Comparison of ENCODE assay signal across 10 cellular contexts in the genomic region with DNA sequence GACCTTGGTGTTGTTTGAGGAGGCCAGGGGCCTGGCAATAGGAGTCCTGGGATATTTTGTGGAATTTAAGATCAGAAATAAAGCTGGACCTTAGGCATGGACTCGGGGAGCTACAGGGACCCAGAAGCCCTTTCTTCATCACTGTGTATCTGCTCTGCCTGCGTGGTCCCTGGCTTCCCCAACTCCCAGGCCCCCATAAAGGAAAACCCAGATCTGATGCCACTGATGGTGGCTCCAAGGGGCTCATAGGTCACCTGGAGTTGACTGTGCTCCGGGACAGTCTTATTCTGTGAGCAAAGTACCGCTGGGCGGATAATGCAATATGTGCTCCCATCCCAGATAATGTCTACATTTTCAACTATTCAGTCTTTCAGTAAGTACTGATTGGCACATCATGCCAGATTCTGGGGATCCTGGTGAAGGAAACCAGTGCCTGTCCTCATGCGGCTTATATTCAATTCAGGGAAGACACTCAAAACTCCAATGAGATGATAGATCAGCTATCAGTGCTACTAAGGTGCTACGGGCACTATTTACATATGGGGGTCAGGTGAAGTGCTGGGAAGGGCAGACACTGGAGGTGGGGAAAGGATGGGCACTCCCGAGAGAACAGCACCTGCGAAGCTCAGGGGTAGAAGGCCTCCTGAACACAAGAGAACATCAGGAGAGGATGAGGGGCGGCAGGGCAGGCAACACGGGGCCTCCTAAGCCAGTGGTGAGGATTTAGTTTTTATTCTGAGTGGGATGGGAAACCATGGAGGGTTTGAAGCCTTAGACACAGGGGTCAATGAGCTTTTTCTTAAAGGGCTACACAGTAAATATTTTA. TPM values are rescaled to one million over a fixed set of nuclear protein-coding genes. Genes with fewer than 3 reads are reported as not detected.
A peak's percentile ranks its signal among the peaks of the same experiment; 100 is the strongest.
DNase-seq lines count a peak whose midpoint lies in the region; ATAC-seq, FAIRE-seq and TF ChIP-seq lines count a peak whose summit lies in the region.
"Had no signal": no experiment of that assay in that cellular context is flagged by ENCODE, and none has a peak within 500 bp of the region (broad histone marks: within the 10 kb centered on the region; RNA-seq: fewer than 3 reads in every experiment).

No MANE protein-coding gene starts in this region.

- POLR2A ChIA-PET in naive thymus-derived CD8-positive, alpha-beta T cell (lab: Charles Lee), result interaction anchor here (0.6 to 16.3 kb wide), 4 partner anchors 8 to 99 kb away, joined by 3 to 233 read pairs (median 112); partner anchors contain the start of genes ISCU and SART3

- H3K9ac ChIP-seq in BLaER1, result peak overlapping the region; percentile 69

- H3K4me1 Mint-ChIP-seq in dendritic cell treated with granulocyte-macrophage colony-stimulating factor and Interleukin-4, amounts not matched to agents 40 ng/mL and 50 ng/mL, for 4 days (ENCODE audit: low read depth), result peaks cover 90% of the 10 kb centered on the region
- peaks cover 27 to 90% (median 48%) of the 10 kb centered on the region in 4 donors for H3K4me1 Mint-ChIP-seq in naive thymus-derived CD8-positive, alpha-beta T cell

- no peak for ATAC-seq in naive thymus-derived CD8-positive, alpha-beta T cell

- H3K9me3 Mint-ChIP-seq in dendritic cell treated with granulocyte-macrophage colony-stimulating factor and Interleukin-4, amounts not matched to agents 40 ng/mL and 50 ng/mL, for 4 days, result no peaks in the 10 kb centered on the region
- no peaks in the 10 kb centered on the region for H3K9me3 Mint-ChIP-seq in naive thymus-derived CD8-positive, alpha-beta T cell

- H3K27me3 ChIP-seq in BLaER1, result no peaks in the 10 kb centered on the region
- H3K27me3 ChIP-seq: Peyer's patch had no signal

- peak overlapping the region; percentile 95 for H3K27ac Mint-ChIP-seq in dendritic cell treated with granulocyte-macrophage colony-stimulating factor and Interleukin-4, amounts not matched to agents 40 ng/mL and 50 ng/mL, for 4 days
- H3K27ac Mint-ChIP-seq in naive thymus-derived CD8-positive, alpha-beta T cell, result peak overlapping the region in 8 of 10 donors; percentile 28 to 83 (median 58)

- H3K4me1 ChIP-seq in BLaER1, result peaks cover 100% of the 10 kb centered on the region

- H3K27ac ChIP-seq in BLaER1, result peak overlapping the region; percentile 87
- H3K27ac ChIP-seq in KOPT-K1 (ENCODE audit: low read depth, low read length, poor library complexity, severe bottlenecking), result peak overlapping the region; percentile 99

- H3K4me2 ChIP-seq in BLaER1, result peak overlapping the region; percentile 98

- no peak for FAIRE-seq in GM12892 (lab: Jason Lieb, UNC)

- H3K27me3 Mint-ChIP-seq in dendritic cell treated with granulocyte-macrophage colony-stimulating factor and Interleukin-4, amounts not matched to agents 40 ng/mL and 50 ng/mL, for 4 days, result no peaks in the 10 kb centered on the region
- H3K27me3 Mint-ChIP-seq in naive thymus-derived CD8-positive, alpha-beta T cell, result no peaks in the 10 kb centered on the region

- no peaks in the 10 kb centered on the region for H4K20me1 ChIP-seq in BLaER1

- peaks cover 1% of the 10 kb centered on the region; the same call in 1 of the 2 replicates for H3K36me3 ChIP-seq in BLaER1
- no peaks in the 10 kb centered on the region for H3K36me3 ChIP-seq in KOPT-K1 (ENCODE audit: insufficient read depth, low read length)
- H3K36me3 ChIP-seq: Peyer's patch had no signal

- DNase-seq in naive thymus-derived CD8-positive, alpha-beta T cell, result no peak
- DNase-seq in GM12892 (ENCODE audit: insufficient read length) (no peak), inferior parietal cortex (ENCODE audit: extremely low spot score) (no peak), RPMI8226 (no peak), SKM-1 treated with dmso at 0.1 percent for 144 hours (lab: John Stamatoyannopoulos, UW; ENCODE audit: unreplicated experiment) (no peak)

- H3K4me3 Mint-ChIP-seq in dendritic cell treated with granulocyte-macrophage colony-stimulating factor and Interleukin-4, amounts not matched to agents 40 ng/mL and 50 ng/mL, for 4 days, result peak overlapping the region; percentile 39
- peak overlapping the region in 2 of 10 donors; percentile 47 for H3K4me3 Mint-ChIP-seq in naive thymus-derived CD8-positive, alpha-beta T cell

- intact Hi-C loops in dendritic cell treated with granulocyte-macrophage colony-stimulating factor and Interleukin-4, amounts not matched to agents 40 ng/mL and 50 ng/mL, for 4 days (cut with micrococcal nuclease), result loop anchor here (2.0 kb wide), 1 partner anchor 26 kb away; no protein-coding TSS in a partner anchor

- TF ChIP-seq POLR2A in GM12892 (IDR thresholded peaks at IDR 0.05; ENCODE audit: low read depth, low read length), result no peak

- H3K9me3 ChIP-seq in BLaER1, result no peaks in the 10 kb centered on the region
- no peaks in the 10 kb centered on the region for H3K9me3 ChIP-seq in KOPT-K1 (ENCODE audit: insufficient read depth, low read length, poor library complexity, severe bottlenecking)
- H3K9me3 ChIP-seq: Peyer's patch had no signal

- H3K4me3 ChIP-seq in BLaER1, result peak overlapping the region; percentile 55; the same call in 1 of the 2 replicates
- H3K4me3 ChIP-seq: Peyer's patch, smooth muscle cell had no signal

- H3K36me3 Mint-ChIP-seq in dendritic cell treated with granulocyte-macrophage colony-stimulating factor and Interleukin-4, amounts not matched to agents 40 ng/mL and 50 ng/mL, for 4 days (ENCODE audit: low read depth), result peaks cover 29% of the 10 kb centered on the region
- no peaks in the 10 kb centered on the region for H3K36me3 Mint-ChIP-seq in naive thymus-derived CD8-positive, alpha-beta T cell

RNA-seq across cellular contexts. Expression of gene SELPLG, which starts 5.5 kb away (rescaled TPM):
- total RNA-seq in naive thymus-derived CD8-positive, alpha-beta T cell, result 100 to 1,000 TPM; 157 to 163 TPM
- 100 to 1,000 TPM; 453 to 720 (median 520) TPM for polyA plus RNA-seq in naive thymus-derived CD8-positive, alpha-beta T cell
- polyA plus RNA-seq in GM12892 (2012; ENCODE audit: missing spikeins), result 18.3 TPM

RNA-seq across cellular contexts. Expression of gene TMEM119, which starts 41.3 kb away (rescaled TPM):
- under 1 TPM; 0.26 to 0.77 TPM for total RNA-seq in naive thymus-derived CD8-positive, alpha-beta T cell
- under 1 TPM in 2 of 3 donors, not detected in 1; 0.06 to 0.21 TPM for polyA plus RNA-seq in naive thymus-derived CD8-positive, alpha-beta T cell
- 0.23 TPM for polyA plus RNA-seq in GM12892 (2012; ENCODE audit: missing spikeins)
